Comparison of ENCODE assay signal across 16 cellular contexts in the genomic region with DNA sequence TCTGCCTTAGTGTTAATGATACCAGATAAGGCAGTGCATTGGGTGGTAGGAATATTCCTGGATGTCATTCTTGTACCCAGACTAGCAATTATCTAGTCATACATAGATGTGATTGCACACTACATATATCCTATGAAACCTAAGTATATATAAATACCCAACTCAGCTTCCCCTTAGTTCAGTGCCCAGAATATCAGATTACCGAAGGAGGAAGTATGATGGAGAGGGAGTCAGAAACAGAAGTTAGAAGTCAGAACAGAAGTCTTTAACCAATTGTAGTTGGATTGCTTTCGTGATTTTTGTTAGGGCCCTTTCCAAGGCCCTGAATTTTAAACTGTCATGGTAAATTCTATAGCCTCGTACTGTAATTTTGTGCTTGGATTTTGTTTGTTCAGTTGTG. TPM values are rescaled to one million over a fixed set of nuclear protein-coding genes. Genes with fewer than 3 reads are reported as not detected.
DNase-seq lines count a peak whose midpoint lies in the region; ATAC-seq and TF ChIP-seq lines count a peak whose summit lies in the region.
"Had no signal": no experiment of that assay in that cellular context is flagged by ENCODE, and none has a peak within 500 bp of the region (broad histone marks: within the 10 kb centered on the region; RNA-seq: fewer than 3 reads in every experiment).

No MANE protein-coding gene starts in this region.

- no peaks in the 10 kb centered on the region for H3K27me3 Mint-ChIP-seq in activated naive CD8-positive, alpha-beta T cell treated with anti-CD3 and anti-CD28 coated beads for 36 hours
- H3K27me3 Mint-ChIP-seq: activated T-helper 17 cell treated with anti-CD3 and anti-CD28 coated beads, Interleukin-2, amount 50 U/mL, for 72 hours; CD8-positive, alpha-beta memory T cell had no signal

- peaks cover 100% of the 10 kb centered on the region for H3K79me2 ChIP-seq in GM23248 (ENCODE audit: insufficient read depth)

- no peaks in the 10 kb centered on the region for H3K36me3 ChIP-seq in GM23248 (ENCODE audit: low read depth)
- H3K36me3 ChIP-seq: heart right ventricle had no signal

- H3F3A ChIP-seq in GM23248 (ENCODE audit: insufficient read depth), result peaks cover 13% of the 10 kb centered on the region

- no peaks in the 10 kb centered on the region for H3K9me3 ChIP-seq in GM23248 (ENCODE audit: low read depth)
- H3K9me3 ChIP-seq in right cardiac atrium (ENCODE audit: control insufficient read depth, low read length), result no peaks in the 10 kb centered on the region
- H3K9me3 ChIP-seq: heart right ventricle had no signal

- H3K4me3 ChIP-seq in GM23248 (no peak overlapping the region), right cardiac atrium (ENCODE audit: low read length) (no peak overlapping the region), dorsolateral prefrontal cortex (no peak overlapping the region)
- H3K4me3 ChIP-seq: coronary artery, heart right ventricle, skin epidermis had no signal

- H2AFZ ChIP-seq in GM23248, result no peak overlapping the region

- TF ChIP-seq CTCF in dorsolateral prefrontal cortex (IDR thresholded peaks at IDR 0.05 in 54 of 56, conservative IDR thresholded peaks at IDR 0.05 in 2 of 56; ENCODE audit: low read depth in 1 of 56, partially characterized antibody in 56 of 56), result no peak

- H3K4me3 Mint-ChIP-seq in activated naive CD8-positive, alpha-beta T cell treated with anti-CD3 and anti-CD28 coated beads for 36 hours, result no peak overlapping the region
- H3K4me3 Mint-ChIP-seq: activated T-helper 17 cell treated with anti-CD3 and anti-CD28 coated beads, Interleukin-2, amount 50 U/mL, for 72 hours; CD8-positive, alpha-beta memory T cell; WTC11 had no signal

- H3K9me2 ChIP-seq in GM23248 (ENCODE audit: insufficient read depth), result no peaks in the 10 kb centered on the region

- no peak overlapping the region for H3K9ac ChIP-seq in GM23248

- no peaks in the 10 kb centered on the region for H3K9me3 Mint-ChIP-seq in activated naive CD8-positive, alpha-beta T cell treated with anti-CD3 and anti-CD28 coated beads for 36 hours
- H3K9me3 Mint-ChIP-seq: activated T-helper 17 cell treated with anti-CD3 and anti-CD28 coated beads, Interleukin-2, amount 50 U/mL, for 72 hours; WTC11 had no signal

- peak; percentile 39 to 54 for ATAC-seq in right cardiac atrium
- ATAC-seq: activated T-helper 17 cell treated with anti-CD3 and anti-CD28 coated beads, Interleukin-2, amount 50 U/mL, for 72 hours; WTC11 had no signal

- H3K4me2 ChIP-seq in GM23248 (ENCODE audit: unreplicated experiment), result peak overlapping the region; percentile 18

- H3K4me1 ChIP-seq in GM23248 (ENCODE audit: insufficient read depth), result peaks cover 10% of the 10 kb centered on the region
- H3K4me1 ChIP-seq in right cardiac atrium (ENCODE audit: control insufficient read depth, insufficient read depth, low read length), result peaks cover 2% of the 10 kb centered on the region

- H4K20me1 ChIP-seq in GM23248 (ENCODE audit: insufficient read depth), result no peaks in the 10 kb centered on the region; the same call in 1 of the 2 replicates

- 48 to 51% methylated on average over 3 of the region's 3 CpGs for WGBS in GM23248 (ENCODE audit: low coverage in 1 of 2, low lambda C conversion rate in 2 of 2, missing lambda C conversion rate in 2 of 2), 2 experiments
- WGBS in right cardiac atrium, result 52% methylated on average over 3 of the region's 3 CpGs

- peaks cover 17% of the 10 kb centered on the region for H3K36me3 Mint-ChIP-seq in activated naive CD8-positive, alpha-beta T cell treated with anti-CD3 and anti-CD28 coated beads for 36 hours

- intact Hi-C loops in right cardiac atrium (cut with DNase I), result no loop called here
- intact Hi-C loops in dorsolateral prefrontal cortex (cut with DNase I), result no loop called here

- DNase-seq in EH (ENCODE audit: low read depth) (peak; percentile 26), GM23248 (no peak), NOMO-1 treated with DMSO at 0.1 percent for 48 hours (lab: John Stamatoyannopoulos, UW; ENCODE audit: unreplicated experiment) (peak; percentile 93), right cardiac atrium (no peak), iPS-NIHi11 (ENCODE audit: low spot score) (no peak), dorsolateral prefrontal cortex (no peak), HCEC 1CT (no peak)
- no peak for DNase-seq in activated naive CD8-positive, alpha-beta T cell treated with anti-CD3 and anti-CD28 coated beads for 36 hours
- DNase-seq: CD8-positive, alpha-beta memory T cell; heart right ventricle; NCI-H1436 treated with DMSO at 0.1 percent for 48 hours had no signal

- peak overlapping the region; percentile 18; the same call in 1 of the 2 replicates for H3K27ac ChIP-seq in GM23248
- H3K27ac ChIP-seq in right cardiac atrium (ENCODE audit: low read length), result no peak overlapping the region
- peak overlapping the region in 7 of 59 donors; percentile 14 to 51 (median 28) for H3K27ac ChIP-seq in dorsolateral prefrontal cortex
- H3K27ac ChIP-seq: HL-60 had no signal

- H3K27me3 ChIP-seq in GM23248 (replicated peaks; ENCODE audit: insufficient read depth), result no peaks in the 10 kb centered on the region
- no peaks in the 10 kb centered on the region for H3K27me3 ChIP-seq in right cardiac atrium (ENCODE audit: control insufficient read depth, insufficient read depth)
- no peaks in the 10 kb centered on the region for H3K27me3 ChIP-seq in dorsolateral prefrontal cortex
- H3K27me3 ChIP-seq: heart right ventricle had no signal

- peaks cover 15% of the 10 kb centered on the region for H3K4me1 Mint-ChIP-seq in activated naive CD8-positive, alpha-beta T cell treated with anti-CD3 and anti-CD28 coated beads for 36 hours
- H3K4me1 Mint-ChIP-seq: activated T-helper 17 cell treated with anti-CD3 and anti-CD28 coated beads, Interleukin-2, amount 50 U/mL, for 72 hours had no signal

- no peak overlapping the region for H3K27ac Mint-ChIP-seq in activated naive CD8-positive, alpha-beta T cell treated with anti-CD3 and anti-CD28 coated beads for 36 hours
- H3K27ac Mint-ChIP-seq: activated T-helper 17 cell treated with anti-CD3 and anti-CD28 coated beads, Interleukin-2, amount 50 U/mL, for 72 hours; CD8-positive, alpha-beta memory T cell had no signal

- in situ Hi-C loops in GM23248 (cut with MboI), result no loop called here

RNA-seq across cellular contexts. Expression of a gene that starts 42.9 kb away (rescaled TPM):
- 10.2 and 11.6 TPM in 2 replicates for total RNA-seq in GM23248 (2014; rRNA removed; shearing (Covaris generic))
- polyA plus RNA-seq in GM23248 (2016; fragmentation: Nextera tagmentation; extraction: Ambion mirVana) (7.1 and 7.5 TPM in 2 replicates), right cardiac atrium (5.6 TPM)
- total RNA-seq in right cardiac atrium (10 to 100 TPM; 16.9 to 26.2 (median 19.4) TPM), dorsolateral prefrontal cortex (10 to 100 TPM; 19.6 to 55.0 (median 32.2) TPM)
- 10 to 100 TPM; 19.0 to 19.7 TPM for total RNA-seq in activated naive CD8-positive, alpha-beta T cell treated with anti-CD3 and anti-CD28 coated beads for 36 hours

RNA-seq across cellular contexts. Expression of a gene that starts 48.4 kb away (rescaled TPM):
- total RNA-seq in GM23248 (2014; rRNA removed; shearing (Covaris generic)), result 32.6 and 33.1 TPM in 2 replicates
- polyA plus RNA-seq in GM23248 (2016; fragmentation: Nextera tagmentation; extraction: Ambion mirVana) (40.3 and 40.6 TPM in 2 replicates), right cardiac atrium (4.7 TPM)
- total RNA-seq in right cardiac atrium (1 to 10 TPM; 6.3 to 8.6 (median 7.2) TPM), dorsolateral prefrontal cortex (10 to 100 TPM; 12.5 to 37.5 (median 22.1) TPM)
- total RNA-seq in activated naive CD8-positive, alpha-beta T cell treated with anti-CD3 and anti-CD28 coated beads for 36 hours, result 10 to 100 TPM; 33.4 to 34.3 TPM

Comparison
In these comparisons a context has a peak if more than half of its experiments do, and no peak if none do; other contexts are left out.
1. DNase-seq: peak in EH (single experiment) and NOMO-1 treated with DMSO at 0.1 percent for 48 hours (single experiment); none in GM23248 (single experiment), right cardiac atrium (0 of 3), iPS-NIHi11 (single experiment), dorsolateral prefrontal cortex (0 of 10), activated naive CD8-positive, alpha-beta T cell treated with anti-CD3 and anti-CD28 coated beads for 36 hours (single experiment) and HCEC 1CT (single experiment).